Comparison of ENCODE assay signal across 1 cellular context in genomic region chr16:57388359-57389086, GRCh38.
TF ChIP-seq lines count a peak whose summit lies in the region.

No MANE protein-coding gene starts in this region.

TF ChIP-seq in GM23338, 12 proteins besides CTCF, POLR2A, EP300 and RAD21 (continued from another document):
- TF ChIP-seq, protein P1, sequence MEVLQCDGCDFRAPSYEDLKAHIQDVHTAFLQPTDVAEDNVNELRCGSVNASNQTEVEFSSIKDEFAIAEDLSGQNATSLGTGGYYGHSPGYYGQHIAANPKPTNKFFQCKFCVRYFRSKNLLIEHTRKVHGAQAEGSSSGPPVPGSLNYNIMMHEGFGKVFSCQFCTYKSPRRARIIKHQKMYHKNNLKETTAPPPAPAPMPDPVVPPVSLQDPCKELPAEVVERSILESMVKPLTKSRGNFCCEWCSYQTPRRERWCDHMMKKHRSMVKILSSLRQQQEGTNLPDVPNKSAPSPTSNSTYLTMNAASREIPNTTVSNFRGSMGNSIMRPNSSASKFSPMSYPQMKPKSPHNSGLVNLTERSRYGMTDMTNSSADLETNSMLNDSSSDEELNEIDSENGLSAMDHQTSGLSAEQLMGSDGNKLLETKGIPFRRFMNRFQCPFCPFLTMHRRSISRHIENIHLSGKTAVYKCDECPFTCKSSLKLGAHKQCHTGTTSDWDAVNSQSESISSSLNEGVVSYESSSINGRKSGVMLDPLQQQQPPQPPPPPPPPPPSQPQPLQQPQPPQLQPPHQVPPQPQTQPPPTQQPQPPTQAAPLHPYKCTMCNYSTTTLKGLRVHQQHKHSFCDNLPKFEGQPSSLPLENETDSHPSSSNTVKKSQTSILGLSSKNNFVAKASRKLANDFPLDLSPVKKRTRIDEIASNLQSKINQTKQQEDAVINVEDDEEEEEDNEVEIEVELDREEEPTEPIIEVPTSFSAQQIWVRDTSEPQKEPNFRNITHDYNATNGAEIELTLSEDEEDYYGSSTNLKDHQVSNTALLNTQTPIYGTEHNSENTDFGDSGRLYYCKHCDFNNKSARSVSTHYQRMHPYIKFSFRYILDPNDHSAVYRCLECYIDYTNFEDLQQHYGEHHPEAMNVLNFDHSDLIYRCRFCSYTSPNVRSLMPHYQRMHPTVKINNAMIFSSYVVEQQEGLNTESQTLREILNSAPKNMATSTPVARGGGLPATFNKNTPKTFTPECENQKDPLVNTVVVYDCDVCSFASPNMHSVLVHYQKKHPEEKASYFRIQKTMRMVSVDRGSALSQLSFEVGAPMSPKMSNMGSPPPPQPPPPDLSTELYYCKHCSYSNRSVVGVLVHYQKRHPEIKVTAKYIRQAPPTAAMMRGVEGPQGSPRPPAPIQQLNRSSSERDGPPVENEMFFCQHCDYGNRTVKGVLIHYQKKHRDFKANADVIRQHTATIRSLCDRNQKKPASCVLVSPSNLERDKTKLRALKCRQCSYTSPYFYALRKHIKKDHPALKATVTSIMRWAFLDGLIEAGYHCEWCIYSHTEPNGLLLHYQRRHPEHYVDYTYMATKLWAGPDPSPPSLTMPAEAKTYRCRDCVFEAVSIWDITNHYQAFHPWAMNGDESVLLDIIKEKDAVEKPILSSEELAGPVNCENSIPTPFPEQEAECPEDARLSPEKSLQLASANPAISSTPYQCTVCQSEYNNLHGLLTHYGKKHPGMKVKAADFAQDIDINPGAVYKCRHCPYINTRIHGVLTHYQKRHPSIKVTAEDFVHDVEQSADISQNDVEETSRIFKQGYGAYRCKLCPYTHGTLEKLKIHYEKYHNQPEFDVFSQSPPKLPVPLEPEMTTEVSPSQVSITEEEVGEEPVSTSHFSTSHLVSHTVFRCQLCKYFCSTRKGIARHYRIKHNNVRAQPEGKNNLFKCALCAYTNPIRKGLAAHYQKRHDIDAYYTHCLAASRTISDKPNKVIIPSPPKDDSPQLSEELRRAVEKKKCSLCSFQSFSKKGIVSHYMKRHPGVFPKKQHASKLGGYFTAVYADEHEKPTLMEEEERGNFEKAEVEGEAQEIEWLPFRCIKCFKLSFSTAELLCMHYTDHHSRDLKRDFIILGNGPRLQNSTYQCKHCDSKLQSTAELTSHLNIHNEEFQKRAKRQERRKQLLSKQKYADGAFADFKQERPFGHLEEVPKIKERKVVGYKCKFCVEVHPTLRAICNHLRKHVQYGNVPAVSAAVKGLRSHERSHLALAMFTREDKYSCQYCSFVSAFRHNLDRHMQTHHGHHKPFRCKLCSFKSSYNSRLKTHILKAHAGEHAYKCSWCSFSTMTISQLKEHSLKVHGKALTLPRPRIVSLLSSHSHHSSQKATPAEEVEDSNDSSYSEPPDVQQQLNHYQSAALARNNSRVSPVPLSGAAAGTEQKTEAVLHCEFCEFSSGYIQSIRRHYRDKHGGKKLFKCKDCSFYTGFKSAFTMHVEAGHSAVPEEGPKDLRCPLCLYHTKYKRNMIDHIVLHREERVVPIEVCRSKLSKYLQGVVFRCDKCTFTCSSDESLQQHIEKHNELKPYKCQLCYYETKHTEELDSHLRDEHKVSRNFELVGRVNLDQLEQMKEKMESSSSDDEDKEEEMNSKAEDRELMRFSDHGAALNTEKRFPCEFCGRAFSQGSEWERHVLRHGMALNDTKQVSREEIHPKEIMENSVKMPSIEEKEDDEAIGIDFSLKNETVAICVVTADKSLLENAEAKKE (CRISPR knock-in tag; IDR thresholded peaks at IDR 0.05) = no peak
- TF ChIP-seq, protein P2, sequence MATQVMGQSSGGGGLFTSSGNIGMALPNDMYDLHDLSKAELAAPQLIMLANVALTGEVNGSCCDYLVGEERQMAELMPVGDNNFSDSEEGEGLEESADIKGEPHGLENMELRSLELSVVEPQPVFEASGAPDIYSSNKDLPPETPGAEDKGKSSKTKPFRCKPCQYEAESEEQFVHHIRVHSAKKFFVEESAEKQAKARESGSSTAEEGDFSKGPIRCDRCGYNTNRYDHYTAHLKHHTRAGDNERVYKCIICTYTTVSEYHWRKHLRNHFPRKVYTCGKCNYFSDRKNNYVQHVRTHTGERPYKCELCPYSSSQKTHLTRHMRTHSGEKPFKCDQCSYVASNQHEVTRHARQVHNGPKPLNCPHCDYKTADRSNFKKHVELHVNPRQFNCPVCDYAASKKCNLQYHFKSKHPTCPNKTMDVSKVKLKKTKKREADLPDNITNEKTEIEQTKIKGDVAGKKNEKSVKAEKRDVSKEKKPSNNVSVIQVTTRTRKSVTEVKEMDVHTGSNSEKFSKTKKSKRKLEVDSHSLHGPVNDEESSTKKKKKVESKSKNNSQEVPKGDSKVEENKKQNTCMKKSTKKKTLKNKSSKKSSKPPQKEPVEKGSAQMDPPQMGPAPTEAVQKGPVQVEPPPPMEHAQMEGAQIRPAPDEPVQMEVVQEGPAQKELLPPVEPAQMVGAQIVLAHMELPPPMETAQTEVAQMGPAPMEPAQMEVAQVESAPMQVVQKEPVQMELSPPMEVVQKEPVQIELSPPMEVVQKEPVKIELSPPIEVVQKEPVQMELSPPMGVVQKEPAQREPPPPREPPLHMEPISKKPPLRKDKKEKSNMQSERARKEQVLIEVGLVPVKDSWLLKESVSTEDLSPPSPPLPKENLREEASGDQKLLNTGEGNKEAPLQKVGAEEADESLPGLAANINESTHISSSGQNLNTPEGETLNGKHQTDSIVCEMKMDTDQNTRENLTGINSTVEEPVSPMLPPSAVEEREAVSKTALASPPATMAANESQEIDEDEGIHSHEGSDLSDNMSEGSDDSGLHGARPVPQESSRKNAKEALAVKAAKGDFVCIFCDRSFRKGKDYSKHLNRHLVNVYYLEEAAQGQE (IDR thresholded peaks at IDR 0.05; ENCODE audit: unreplicated experiment) = no peak
